8 cellular contexts compared by ENCODE assay signal in genomic region chr10:12350167-12350872, GRCh38. TPM values are rescaled to one million over a fixed set of nuclear protein-coding genes. Genes with fewer than 3 reads are reported as not detected.
DNase-seq lines count a peak whose midpoint lies in the region; ATAC-seq and TF ChIP-seq lines count a peak whose summit lies in the region.

No MANE protein-coding gene starts in this region.

- H3K4me3 ChIP-seq in PC-9 (peak overlapping the region; percentile 90), neuron (ENCODE audit: low read length) (peak overlapping the region; percentile 63), upper lobe of right lung (peak overlapping the region; percentile 75)

- H3K9me3 ChIP-seq in PC-9 (ENCODE audit: insufficient read depth, low read depth) (no peaks in the 10 kb centered on the region), neuron (ENCODE audit: low read length) (no peaks in the 10 kb centered on the region), upper lobe of right lung (no peaks in the 10 kb centered on the region)

- DNase-seq in EH (ENCODE audit: low read depth) = peak; percentile 17
- DNase-seq in HEK293T (ENCODE audit: extremely low spot score) = peak; percentile 49
- peak; percentile 18 to 38 for DNase-seq in PC-9
- peak; percentile 56 for DNase-seq in activated naive CD4-positive, alpha-beta T cell treated with Interleukin-2 at 50 U/mL for 16 hours
- DNase-seq in germinal center (ENCODE audit: low spot score) = peak; percentile 42
- DNase-seq in upper lobe of right lung = peak; percentile 76

- CTCF ChIA-PET in HEK293T (lab: Yijun Ruan, JAX) (no interaction called here), PC-9 (lab: Charles Lee) (no interaction called here)

- ATAC-seq in upper lobe of right lung = peak; percentile 60
- ATAC-seq in GM21515 (IDR thresholded peaks at IDR 0.05; ENCODE audit: unreplicated experiment) = no peak

- intact Hi-C loops in PC-9 (cut with micrococcal nuclease; ENCODE audit: unreplicated experiment) = loop anchor here (2.0 kb wide), 1 partner anchor 360 kb away; no protein-coding TSS in a partner anchor
- intact Hi-C loops in upper lobe of right lung (cut with DNase I) = no loop called here

- H3F3A ChIP-seq in PC-9 (ENCODE audit: insufficient read depth, low read depth) = peaks cover 19% of the 10 kb centered on the region; the same call in 1 of the 2 replicates

- H4K20me1 ChIP-seq in PC-9 (ENCODE audit: insufficient read depth) = no peaks in the 10 kb centered on the region; the same call in 1 of the 2 replicates

- no peaks in the 10 kb centered on the region for H3K9me2 ChIP-seq in PC-9 (ENCODE audit: insufficient read depth)

- POLR2A ChIA-PET in HEK293T (lab: Yijun Ruan, JAX) = interaction anchor here (0.7 to 1.1 kb wide), 2 partner anchors 11 to 16 kb away, joined by 3 read pairs; no protein-coding TSS in a partner anchor
- POLR2A ChIA-PET in PC-9 (lab: Charles Lee; ENCODE audit: unreplicated experiment) = no interaction called here

- no peaks in the 10 kb centered on the region for H3K27me3 ChIP-seq in PC-9 (ENCODE audit: insufficient read depth, low read depth)
- no peaks in the 10 kb centered on the region for H3K27me3 ChIP-seq in neuron (ENCODE audit: insufficient read depth, low read length)
- peaks cover 13% of the 10 kb centered on the region for H3K27me3 ChIP-seq in upper lobe of right lung

- 0 out of 2 replicates have a peak overlapping the region, but pooled peaks have one; percentile 1 for H3K27ac ChIP-seq in PC-9
- H3K27ac ChIP-seq in upper lobe of right lung = peak overlapping the region; percentile 78

- H3K36me3 ChIP-seq in PC-9 (ENCODE audit: low read depth) (no peaks in the 10 kb centered on the region), neuron (ENCODE audit: insufficient read depth, low read length) (no peaks in the 10 kb centered on the region), upper lobe of right lung (no peaks in the 10 kb centered on the region)

- peak overlapping the region; percentile 71 for H2AFZ ChIP-seq in PC-9
- H2AFZ ChIP-seq in neuron (ENCODE audit: low read depth, low read length) = peak overlapping the region; percentile 56

- TF ChIP-seq CTCF in PC-9 (conservative IDR thresholded peaks at IDR 0.05) (no peak), upper lobe of right lung (IDR thresholded peaks at IDR 0.05) (no peak)

- H3K79me2 ChIP-seq in PC-9 (ENCODE audit: low read depth) = peaks cover 44% of the 10 kb centered on the region

- BruUV-seq in PC-9 (replicated peaks; lab: Mats Ljungman, UMichigan) = TSS peak; percentile 32

- H3K4me1 ChIP-seq in PC-9 (replicated peaks; ENCODE audit: insufficient read depth) = peaks cover 22% of the 10 kb centered on the region
- peaks cover 20% of the 10 kb centered on the region for H3K4me1 ChIP-seq in neuron (ENCODE audit: insufficient read depth, low read length)
- peaks cover 21% of the 10 kb centered on the region for H3K4me1 ChIP-seq in upper lobe of right lung

- H3K4me2 ChIP-seq in PC-9 = peak overlapping the region; percentile 94

TF ChIP-seq in HEK293T, 16 proteins besides CTCF, POLR2A, EP300 and RAD21:
- TF ChIP-seq BHLHE40 (IDR thresholded peaks at IDR 0.05; ENCODE audit: borderline replicate concordance) = no peak
- no peak for TF ChIP-seq FOXM1 (IDR thresholded peaks at IDR 0.05; ENCODE audit: borderline replicate concordance)
- TF ChIP-seq L3MBTL2 (conservative IDR thresholded peaks at IDR 0.05) = peak; percentile 91
- TF ChIP-seq LEF1 (IDR thresholded peaks at IDR 0.05; ENCODE audit: borderline replicate concordance) = no peak
- no peak for TF ChIP-seq PKNOX1 (IDR thresholded peaks at IDR 0.05)
- TF ChIP-seq TARDBP (IDR thresholded peaks at IDR 0.05) = peak; percentile 82
- no peak for TF ChIP-seq SP1 (IDR thresholded peaks at IDR 0.05)
- no peak for TF ChIP-seq ELF4 (IDR thresholded peaks at IDR 0.05)

RNA-seq across cellular contexts. Expression of gene CAMK1D, which starts 1.0 kb away (rescaled TPM):
- 6.0 and 8.8 TPM in 2 replicates for total RNA-seq in PC-9 (2021)
- total RNA-seq in upper lobe of right lung = 17.1 TPM

Comparison
In these comparisons a context has a peak if more than half of its experiments do, and no peak if none do; other contexts are left out.
1. DNase-seq: peak in every context shown above with its lines; median percentile 76 in upper lobe of right lung; 56 in activated naive CD4-positive, alpha-beta T cell treated with Interleukin-2 at 50 U/mL for 16 hours; 49 in HEK293T; 42 in germinal center; 28 in PC-9; 17 in EH.